Comparison of ENCODE assay signal across 8 cellular contexts in the genomic region with DNA sequence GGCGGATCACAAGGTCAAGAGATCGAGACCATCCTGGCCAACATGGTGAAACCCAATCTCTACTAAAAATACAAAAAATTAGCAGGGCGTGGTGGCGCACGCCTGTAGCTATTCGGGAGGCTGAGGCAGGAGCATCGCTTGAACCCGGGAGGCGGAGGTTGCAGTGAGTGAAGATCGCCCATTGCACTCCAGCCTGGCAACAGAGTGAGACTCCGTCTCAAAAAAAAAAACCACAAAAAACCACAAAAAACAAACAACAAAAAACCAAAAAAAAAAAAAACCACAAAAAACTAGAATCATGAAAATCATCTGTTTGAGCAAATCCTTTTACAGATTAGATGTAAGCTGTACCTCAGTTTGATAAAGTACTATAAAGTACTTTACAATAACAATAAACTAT. TPM values are rescaled to one million over a fixed set of nuclear protein-coding genes. Genes with fewer than 3 reads are reported as not detected.
DNase-seq lines count a peak whose midpoint lies in the region; ATAC-seq and TF ChIP-seq lines count a peak whose summit lies in the region.
"Not testable (repeated sequence)": the region's sequence is repeated elsewhere in the genome, so short reads cannot be mapped to it uniquely, and the experiment has no call there.

No MANE protein-coding gene starts in this region.

- peak overlapping the region; percentile 81 for H3K9ac ChIP-seq in OCI-LY3 (ENCODE audit: low read length)

- H3K4me2 ChIP-seq in OCI-LY3 (ENCODE audit: low read length) = peak overlapping the region; percentile 85

- H3K4me1 ChIP-seq in OCI-LY3 (ENCODE audit: low read length) = peaks cover 15% of the 10 kb centered on the region
- peaks cover 0 to 65% (median 55%) of the 10 kb centered on the region in 4 donors for H3K4me1 ChIP-seq in sigmoid colon
- peaks cover 35% of the 10 kb centered on the region for H3K4me1 ChIP-seq in vagina

- not testable (repeated sequence) for ATAC-seq in activated CD8-positive, alpha-beta T cell treated with anti-CD3 and anti-CD28 coated beads for 36 hours

- H3K27ac Mint-ChIP-seq in activated CD8-positive, alpha-beta T cell treated with anti-CD3 and anti-CD28 coated beads for 36 hours = peak overlapping the region; percentile 100
- H3K27ac Mint-ChIP-seq in brain = peak overlapping the region; percentile 27 to 99 (median 97)
- H3K27ac Mint-ChIP-seq in mesothelial cell of epicardium = peak overlapping the region; percentile 99

- CTCF ChIA-PET in activated CD8-positive, alpha-beta T cell treated with anti-CD3 and anti-CD28 coated beads for 36 hours (lab: Charles Lee) = interaction anchor here (0.7 to 15.7 kb wide), 14 partner anchors 12 to 291 kb away, joined by 3 to 199 read pairs (median 4); partner anchors contain the start of gene TMED4

- not testable (repeated sequence) for TF ChIP-seq EP300 in sigmoid colon (IDR thresholded peaks at IDR 0.05)

- H3K4me3 Mint-ChIP-seq in activated CD8-positive, alpha-beta T cell treated with anti-CD3 and anti-CD28 coated beads for 36 hours = peak overlapping the region; percentile 92
- H3K4me3 Mint-ChIP-seq in brain (peak overlapping the region; percentile 90 to 99 (median 98)), mesothelial cell of epicardium (peak overlapping the region; percentile 96)

- not testable (repeated sequence) for H3K9me3 Mint-ChIP-seq in activated CD8-positive, alpha-beta T cell treated with anti-CD3 and anti-CD28 coated beads for 36 hours; brain; mesothelial cell of epicardium

- not testable (repeated sequence) for H3K27me3 ChIP-seq in OCI-LY3 (ENCODE audit: low read depth, low read length); sigmoid colon; vagina

- H3K27ac ChIP-seq in OCI-LY3 (ENCODE audit: low read length) (peak overlapping the region; percentile 77; the same call in 1 of the 2 replicates), sigmoid colon (peak overlapping the region; percentile 92 to 99 (median 97)), vagina (peak overlapping the region; percentile 96)

- peaks cover 34% of the 10 kb centered on the region for H4K20me1 ChIP-seq in OCI-LY3 (ENCODE audit: insufficient read depth, low read length)

- H3K4me1 Mint-ChIP-seq in activated CD8-positive, alpha-beta T cell treated with anti-CD3 and anti-CD28 coated beads for 36 hours (ENCODE audit: low read depth) = peaks cover 46% of the 10 kb centered on the region
- H3K4me1 Mint-ChIP-seq in brain = peaks cover 54% of the 10 kb centered on the region
- H3K4me1 Mint-ChIP-seq in mesothelial cell of epicardium = peaks cover 28% of the 10 kb centered on the region

- intact Hi-C loops in activated CD8-positive, alpha-beta T cell treated with anti-CD3 and anti-CD28 coated beads for 36 hours (cut with micrococcal nuclease) = loop anchor here (2.0 to 5.0 kb wide), 3 partner anchors 36 to 264 kb away; partner anchors contain the start of gene TMED4
- intact Hi-C loops in sigmoid colon (cut with DNase I) = loop anchor here (2.0 to 5.0 kb wide), 3 partner anchors 50 to 266 kb away; partner anchors contain the start of genes PPIA, TBRG4 and ZMIZ2
- intact Hi-C loops in vagina (cut with DNase I) = not testable (repeated sequence)

- 6 to 34% methylated on average over 11 of the region's 11 CpGs for WGBS in sigmoid colon, 2 donors

- H3K79me2 ChIP-seq in OCI-LY3 (ENCODE audit: low read length) = peaks cover 69% of the 10 kb centered on the region

- not testable (repeated sequence) for TF ChIP-seq CTCF in GM12865 (IDR thresholded peaks at IDR 0.05; ENCODE audit: insufficient read depth, low read depth, low read length, missing control alignments); OCI-LY3 (IDR thresholded peaks at IDR 0.05; ENCODE audit: low read depth, low read length); activated CD8-positive, alpha-beta T cell treated with anti-CD3 and anti-CD28 coated beads for 36 hours (IDR thresholded peaks at IDR 0.05); brain (conservative IDR thresholded peaks at IDR 0.05); fibroblast of mammary gland (conservative IDR thresholded peaks at IDR 0.05; ENCODE audit: control insufficient read depth, insufficient read depth, low read depth, low read length); mesothelial cell of epicardium (IDR thresholded peaks at IDR 0.05; ENCODE audit: unreplicated experiment); sigmoid colon (IDR thresholded peaks at IDR 0.05); vagina (IDR thresholded peaks at IDR 0.05)

- not testable (repeated sequence) for H3K9me3 ChIP-seq in OCI-LY3 (ENCODE audit: insufficient read depth, low read length); sigmoid colon; vagina

- H2AFZ ChIP-seq in OCI-LY3 (ENCODE audit: low read depth, low read length) = not testable (repeated sequence)

- POLR2A ChIA-PET in activated CD8-positive, alpha-beta T cell treated with anti-CD3 and anti-CD28 coated beads for 36 hours (lab: Charles Lee) = interaction anchor here (0.9 to 6.2 kb wide), 16 partner anchors 9 to 272 kb away, joined by 3 to 49 read pairs (median 6); partner anchors contain the start of genes PPIA, PURB and TMED4

- H3K36me3 Mint-ChIP-seq in activated CD8-positive, alpha-beta T cell treated with anti-CD3 and anti-CD28 coated beads for 36 hours (ENCODE audit: low read depth) = peaks cover 32% of the 10 kb centered on the region
- peaks cover 18% of the 10 kb centered on the region for H3K36me3 Mint-ChIP-seq in brain
- H3K36me3 Mint-ChIP-seq in mesothelial cell of epicardium = not testable (repeated sequence)

- H3K27me3 Mint-ChIP-seq in activated CD8-positive, alpha-beta T cell treated with anti-CD3 and anti-CD28 coated beads for 36 hours; brain; mesothelial cell of epicardium (ENCODE audit: low read depth): not testable (repeated sequence)

- H3K36me3 ChIP-seq in OCI-LY3 (replicated peaks; ENCODE audit: low read depth, low read length) = peaks cover 17% of the 10 kb centered on the region
- not testable (repeated sequence) for H3K36me3 ChIP-seq in sigmoid colon, vagina

- H3K4me3 ChIP-seq in GM12865 (ENCODE audit: low read depth, low read length) (peak overlapping the region; percentile 82), OCI-LY3 (ENCODE audit: low read length) (peak overlapping the region; percentile 81), fibroblast of mammary gland (ENCODE audit: control insufficient read depth, low read depth, low read length) (peak overlapping the region; percentile 77), sigmoid colon (peak overlapping the region; percentile 64 to 83 (median 74)), vagina (peak overlapping the region; percentile 54 to 76)

- TF ChIP-seq POLR2A in sigmoid colon (IDR thresholded peaks at IDR 0.05); vagina (IDR thresholded peaks at IDR 0.05): not testable (repeated sequence)

- DNase-seq in GM12865 (ENCODE audit: low read depth); fibroblast of mammary gland (ENCODE audit: low read depth); mesothelial cell of epicardium (ENCODE audit: low spot score in 2 of 2, unreplicated experiment in 2 of 2); sigmoid colon; vagina (ENCODE audit: extremely low spot score in 2 of 2): not testable (repeated sequence)
- peak; percentile 31 for DNase-seq in activated CD8-positive, alpha-beta T cell treated with anti-CD3 and anti-CD28 coated beads for 36 hours

RNA-seq across cellular contexts. Expression of gene H2AZ2, which starts 1.5 kb away (rescaled TPM):
- total RNA-seq in activated CD8-positive, alpha-beta T cell treated with anti-CD3 and anti-CD28 coated beads for 36 hours = 100 to 1,000 TPM; 242 to 271 TPM
- polyA plus RNA-seq in brain (ENCODE audit: insufficient read depth, low read depth, low replicate concordance) (302 TPM), sigmoid colon (100 to 1,000 TPM in 2 of 3 donors, 10 to 100 TPM in 1; 97.3 to 140 (median 131) TPM)
- total RNA-seq in mesothelial cell of epicardium (150 to 156 TPM (median 156 TPM) in 3 replicates), sigmoid colon (100 to 1,000 TPM; 158 to 211 (median 207) TPM), vagina (97.5 TPM)

RNA-seq across cellular contexts. Expression of gene PURB, which starts 38.9 kb away (rescaled TPM):
- total RNA-seq in activated CD8-positive, alpha-beta T cell treated with anti-CD3 and anti-CD28 coated beads for 36 hours = 10 to 100 TPM; 20.5 to 21.0 TPM
- polyA plus RNA-seq in brain (ENCODE audit: insufficient read depth, low read depth, low replicate concordance) = 13.5 TPM
- total RNA-seq in mesothelial cell of epicardium = 33.2 to 33.7 TPM (median 33.5 TPM) in 3 replicates
- total RNA-seq in sigmoid colon = 10 to 100 TPM; 31.4 to 40.3 (median 38.5) TPM
- 10 to 100 TPM in 1 of 3 donors, 1 to 10 TPM in 2; 4.2 to 10.7 (median 6.0) TPM for polyA plus RNA-seq in sigmoid colon
- total RNA-seq in vagina = 19.2 TPM

RNA-seq across cellular contexts. Expression of gene PPIA, which starts 49.9 kb away (rescaled TPM):
- total RNA-seq in activated CD8-positive, alpha-beta T cell treated with anti-CD3 and anti-CD28 coated beads for 36 hours = 1,000 to 10,000 TPM; 2,824 to 2,882 TPM
- polyA plus RNA-seq in brain (ENCODE audit: insufficient read depth, low read depth, low replicate concordance) (3,075 TPM), sigmoid colon (1,000 to 10,000 TPM; 3,100 to 3,915 (median 3,764) TPM)
- total RNA-seq in mesothelial cell of epicardium (935 to 982 TPM (median 943 TPM) in 3 replicates), sigmoid colon (1,000 to 10,000 TPM; 1,033 to 1,396 (median 1,180) TPM), vagina (1,197 TPM)
